15 cellular contexts compared by ENCODE assay signal in the genomic region with DNA sequence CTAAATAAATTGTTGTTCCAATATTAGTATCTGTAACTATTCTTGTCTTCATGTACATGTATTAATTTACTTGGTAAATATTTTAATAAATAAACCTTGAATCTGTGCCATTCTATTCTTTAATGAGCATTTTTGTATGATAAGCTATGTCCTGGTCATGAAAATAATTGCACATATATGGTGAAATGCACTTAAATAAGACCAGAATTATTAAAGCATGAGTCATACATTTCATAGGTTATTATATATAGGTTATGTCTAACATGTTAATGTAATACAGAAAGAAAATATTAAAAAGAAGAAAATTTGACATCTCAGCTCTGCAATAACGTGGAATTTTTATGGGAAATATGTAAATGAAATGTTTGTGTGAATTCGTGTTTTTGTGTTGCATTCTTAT.
DNase-seq lines count a peak whose midpoint lies in the region; ATAC-seq and TF ChIP-seq lines count a peak whose summit lies in the region.
"Had no signal": no experiment of that assay in that cellular context is flagged by ENCODE, and none has a peak within 500 bp of the region (broad histone marks: within the 10 kb centered on the region; RNA-seq: fewer than 3 reads in every experiment).

No MANE protein-coding gene starts in this region.

- no peak overlapping the region for H3K4me3 Mint-ChIP-seq in MCF 10A (ENCODE audit: unreplicated experiment)
- H3K4me3 Mint-ChIP-seq: CD14-positive monocyte; CD4-positive, alpha-beta memory T cell; H9 had no signal

- no peak overlapping the region for H3K27ac Mint-ChIP-seq in MCF 10A (ENCODE audit: low read depth, unreplicated experiment)
- H3K27ac Mint-ChIP-seq: CD14-positive monocyte; CD4-positive, alpha-beta memory T cell; H9 had no signal

- H3K4me3 ChIP-seq in mammary epithelial cell (replicated peaks in 1 of 3; ENCODE audit: insufficient read depth in 1 of 3, low read depth in 2 of 3, low read length in 3 of 3) (no peak overlapping the region), RWPE2 (ENCODE audit: severe bottlenecking) (no peak overlapping the region), epithelial cell of esophagus (ENCODE audit: low read length) (no peak overlapping the region)
- H3K4me3 ChIP-seq: BLaER1 had no signal

- peaks cover 5% of the 10 kb centered on the region for H3K4me1 Mint-ChIP-seq in MCF 10A (ENCODE audit: insufficient read depth, unreplicated experiment)
- H3K4me1 Mint-ChIP-seq: CD14-positive monocyte had no signal

- H3K27me3 Mint-ChIP-seq in MCF 10A (ENCODE audit: insufficient read depth, unreplicated experiment), result no peaks in the 10 kb centered on the region
- H3K27me3 Mint-ChIP-seq: CD4-positive, alpha-beta memory T cell had no signal

- no peak overlapping the region for H3K9ac ChIP-seq in mammary epithelial cell (ENCODE audit: insufficient read depth, low read length)
- H3K9ac ChIP-seq: BLaER1 had no signal

- no peak overlapping the region for H3K4me2 ChIP-seq in mammary epithelial cell (ENCODE audit: insufficient read depth, low read depth, low read length)
- H3K4me2 ChIP-seq: BLaER1 had no signal

- no peaks in the 10 kb centered on the region for H4K20me1 ChIP-seq in mammary epithelial cell (ENCODE audit: insufficient read depth, low read length)
- H4K20me1 ChIP-seq: BLaER1 had no signal

- TF ChIP-seq CTCF in MCF 10A (IDR thresholded peaks at IDR 0.05; ENCODE audit: unreplicated experiment) (no peak), mammary epithelial cell (conservative IDR thresholded peaks at IDR 0.05 in 1 of 2, IDR thresholded peaks at IDR 0.05 in 1 of 2; ENCODE audit: extremely low read depth in 1 of 2, insufficient read depth in 1 of 2, low read depth in 1 of 2, low read length in 2 of 2) (no peak), RWPE2 (IDR thresholded peaks at IDR 0.05; ENCODE audit: poor library complexity, severe bottlenecking) (no peak), epithelial cell of esophagus (IDR thresholded peaks at IDR 0.05; ENCODE audit: insufficient read depth, low read depth, low read length, missing control alignments) (no peak)

- 55% methylated on average over 2 of the region's 2 CpGs for WGBS in mammary epithelial cell (ENCODE audit: low coverage, missing lambda C conversion rate)

- CTCF ChIA-PET in MCF 10A (lab: Yijun Ruan, JAX) (no interaction called here), mammary epithelial cell (lab: Charles Lee; ENCODE audit: low non-redundant PET) (no interaction called here)

- no peak overlapping the region for H2AFZ ChIP-seq in mammary epithelial cell (ENCODE audit: low read depth, low read length)

- ATAC-seq in RWPE2 (ENCODE audit: low read depth) (peak; percentile 79; the same call in 2 of the 3 replicates), GM18498 (IDR thresholded peaks at IDR 0.05; ENCODE audit: unreplicated experiment) (no peak)

- no peaks in the 10 kb centered on the region for H3K4me1 ChIP-seq in mammary epithelial cell (ENCODE audit: insufficient read depth, low read length)
- peaks cover 8% of the 10 kb centered on the region for H3K4me1 ChIP-seq in RWPE2 (ENCODE audit: insufficient read depth, poor library complexity, severe bottlenecking)
- H3K4me1 ChIP-seq: BLaER1 had no signal

- H3K9me3 ChIP-seq in mammary epithelial cell (replicated peaks; ENCODE audit: insufficient read depth, low read length) (no peaks in the 10 kb centered on the region), RWPE2 (ENCODE audit: severe bottlenecking) (no peaks in the 10 kb centered on the region)
- H3K9me3 ChIP-seq: BLaER1 had no signal

- dilution Hi-C loops in mammary epithelial cell (cut with HindIII; ENCODE audit: low sequenced_read_pairs), result no loop called here

- intact Hi-C loops in MCF 10A (cut with micrococcal nuclease), result no loop called here
- intact Hi-C loops in mammary epithelial cell (cut with micrococcal nuclease), result no loop called here

- POLR2A ChIA-PET in MCF 10A (lab: Yijun Ruan, JAX), result interaction anchor here (0.6 kb wide), 1 partner anchor 521 kb away, joined by 3 read pairs; no protein-coding TSS in a partner anchor

- peak; percentile 3 for DNase-seq in MCF 10A (ENCODE audit: unreplicated experiment)
- DNase-seq in mammary epithelial cell, result no peak
- DNase-seq in RWPE2 (ENCODE audit: low spot score), result no peak
- DNase-seq in epithelial cell of esophagus (ENCODE audit: low read depth), result peak; percentile 23
- DNase-seq in activated naive CD4-positive, alpha-beta T cell treated with Interleukin-2 at 50 U/mL for 16 hours, result no peak
- DNase-seq in mucosa of gallbladder (ENCODE audit: low spot score), result no peak
- DNase-seq: CD4-positive, alpha-beta memory T cell; DMS153; DMS79; GF-D8; H9 had no signal

- no peak overlapping the region for H3K27ac ChIP-seq in mammary epithelial cell (ENCODE audit: insufficient read depth, low read depth, low read length)
- no peak overlapping the region for H3K27ac ChIP-seq in RWPE2 (ENCODE audit: poor library complexity, severe bottlenecking)
- H3K27ac ChIP-seq: 22Rv1, BLaER1 had no signal

- in situ Hi-C loops in mammary epithelial cell (cut with MboI; ENCODE audit: low sequenced_read_pairs in 2 of 2), result no loop called here

- no peaks in the 10 kb centered on the region for H3K79me2 ChIP-seq in mammary epithelial cell (ENCODE audit: insufficient read depth, low read length)

- peaks cover 16% of the 10 kb centered on the region for H3K9me3 Mint-ChIP-seq in MCF 10A (ENCODE audit: unreplicated experiment)
- H3K9me3 Mint-ChIP-seq: H9 had no signal

- peaks cover 2% of the 10 kb centered on the region for H3K27me3 ChIP-seq in mammary epithelial cell (ENCODE audit: insufficient read depth, low read length)
- H3K27me3 ChIP-seq in RWPE2 (ENCODE audit: insufficient read depth, poor library complexity, severe bottlenecking), result no peaks in the 10 kb centered on the region
- H3K27me3 ChIP-seq: BLaER1 had no signal

- no peaks in the 10 kb centered on the region for H3K36me3 Mint-ChIP-seq in MCF 10A (ENCODE audit: insufficient read depth, unreplicated experiment)
- H3K36me3 Mint-ChIP-seq: CD14-positive monocyte; CD4-positive, alpha-beta memory T cell had no signal

- H3K36me3 ChIP-seq in mammary epithelial cell (ENCODE audit: insufficient read depth, low read length), result no peaks in the 10 kb centered on the region
- H3K36me3 ChIP-seq in RWPE2 (ENCODE audit: low read depth), result no peaks in the 10 kb centered on the region
- H3K36me3 ChIP-seq: BLaER1 had no signal

- BruUV-seq in MCF 10A (replicated peaks; lab: Mats Ljungman, UMichigan) (no TSS peak), mammary epithelial cell (replicated peaks; lab: Mats Ljungman, UMichigan) (no TSS peak)

Comparison
In these comparisons a context has a peak if more than half of its experiments do, and no peak if none do; other contexts are left out.
1. DNase-seq: peak in MCF 10A (single experiment) and epithelial cell of esophagus (single experiment); none in mammary epithelial cell (single experiment), RWPE2 (single experiment), activated naive CD4-positive, alpha-beta T cell treated with Interleukin-2 at 50 U/mL for 16 hours (single experiment) and mucosa of gallbladder (single experiment).